In the genomic region with DNA sequence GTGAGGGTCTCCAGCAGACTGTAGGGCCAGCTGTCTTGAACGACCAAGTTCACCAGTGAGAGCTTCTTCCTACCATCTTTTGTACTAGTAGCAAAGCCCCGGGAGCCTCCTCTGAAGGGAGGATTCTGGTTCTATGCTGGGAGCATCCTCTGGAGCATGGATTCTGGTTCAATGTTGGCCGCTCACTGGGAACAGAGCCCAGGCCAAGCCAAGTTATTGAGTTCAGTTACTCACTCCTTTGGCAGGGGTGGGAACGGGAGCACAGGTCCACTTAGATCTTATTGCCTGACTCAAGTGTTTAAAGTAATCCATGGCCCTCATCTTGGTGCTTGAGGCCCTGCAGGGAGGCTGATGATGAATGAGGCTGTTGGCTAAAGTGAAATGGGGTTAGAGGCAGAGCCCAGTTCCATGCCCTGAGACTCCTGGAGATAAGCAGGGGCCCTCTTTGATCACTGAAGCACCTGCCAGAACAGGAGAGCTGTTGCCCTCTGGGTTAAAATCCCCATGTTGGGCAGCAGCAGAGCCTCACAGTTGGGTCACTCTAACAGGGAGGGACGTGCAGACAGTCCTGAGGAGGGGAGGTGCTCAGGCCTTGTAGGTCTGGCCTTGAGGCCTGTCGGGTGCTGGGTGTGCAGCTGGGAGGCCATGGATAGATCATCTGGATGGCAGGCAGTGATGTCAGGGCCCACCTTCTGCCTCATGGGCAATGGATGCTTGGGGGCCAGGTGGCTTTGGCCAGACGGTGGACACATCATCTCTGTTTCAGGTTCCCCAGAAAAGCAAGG, we compare ENCODE assay signal across 14 cellular contexts.
DNase-seq lines count a peak whose midpoint lies in the region; ATAC-seq and TF ChIP-seq lines count a peak whose summit lies in the region.
"Had no signal": no experiment of that assay in that cellular context is flagged by ENCODE, and none has a peak within 500 bp of the region (broad histone marks: within the 10 kb centered on the region; RNA-seq: fewer than 3 reads in every experiment).

No MANE protein-coding gene starts in this region.

- H3K27ac ChIP-seq in coronary artery (no peak overlapping the region), lung (ENCODE audit: low read depth in 1 of 2, low read length in 1 of 2) (no peak overlapping the region), tibial artery (no peak overlapping the region)
- H3K27ac ChIP-seq: GM23248 had no signal

- no peaks in the 10 kb centered on the region for H3K27me3 ChIP-seq in lung (ENCODE audit: control insufficient read depth, insufficient read depth)
- no peaks in the 10 kb centered on the region for H3K27me3 ChIP-seq in tibial artery

- no peak overlapping the region for H3K4me3 ChIP-seq in coronary artery
- no peak overlapping the region for H3K4me3 ChIP-seq in lung
- no peak overlapping the region for H3K4me3 ChIP-seq in tibial artery
- H3K4me3 ChIP-seq: GM23248 had no signal

- H3K4me1 ChIP-seq in lung (ENCODE audit: control insufficient read depth in 2 of 2, insufficient read depth in 2 of 2, low read length in 2 of 2), result no peaks in the 10 kb centered on the region
- peaks cover 0 to under 1% (median 0%) of the 10 kb centered on the region in 4 donors for H3K4me1 ChIP-seq in tibial artery

- H3K9me3 Mint-ChIP-seq in stimulated activated effector memory CD8-positive, alpha-beta T cell treated with anti-CD3 and anti-CD28 coated beads, Interleukin-12 subunit alpha, Interleukin-12 subunit beta, amount 100 ng/mL, for 72 hours, result no peaks in the 10 kb centered on the region

- DNase-seq in coronary artery (ENCODE audit: low spot score) (peak; percentile 49), lung (ENCODE audit: low spot score) (no peak), SW 1271 (lab: John Stamatoyannopoulos, UW) (no peak), tibial artery (no peak), NOMO-1 treated with DMSO at 0.1 percent for 48 hours (lab: John Stamatoyannopoulos, UW; ENCODE audit: unreplicated experiment) (no peak)
- DNase-seq in stimulated activated effector memory CD8-positive, alpha-beta T cell treated with anti-CD3 and anti-CD28 coated beads, Interleukin-12 subunit alpha, Interleukin-12 subunit beta, amount 100 ng/mL, for 72 hours (ENCODE audit: low spot score in 2 of 2), result no peak
- DNase-seq: C1 segment of cervical spinal cord; CD4-positive, alpha-beta memory T cell; COR-L47; DMS153; DND-41; GM23248; H7; HCEC 1CT had no signal

- H3K9me3 ChIP-seq in lung (ENCODE audit: control insufficient read depth in 2 of 2, insufficient read depth in 1 of 2, low read length in 1 of 2), result no peaks in the 10 kb centered on the region
- H3K9me3 ChIP-seq in tibial artery, result no peaks in the 10 kb centered on the region

- intact Hi-C loops in tibial artery (cut with DNase I; ENCODE audit: low total_unique reads), result no loop called here

- ATAC-seq in lung (ENCODE audit: insufficient read depth, low FRiP score), result peak; percentile 27
- ATAC-seq in stimulated activated effector memory CD8-positive, alpha-beta T cell treated with anti-CD3 and anti-CD28 coated beads, Interleukin-12 subunit alpha, Interleukin-12 subunit beta, amount 100 ng/mL, for 72 hours, result peak; percentile 26

- WGBS in lung, 2 donors, result 84 to 93% methylated on average over 7 of the region's 7 CpGs

- no peaks in the 10 kb centered on the region for H3K4me1 Mint-ChIP-seq in stimulated activated effector memory CD8-positive, alpha-beta T cell treated with anti-CD3 and anti-CD28 coated beads, Interleukin-12 subunit alpha, Interleukin-12 subunit beta, amount 100 ng/mL, for 72 hours
- H3K4me1 Mint-ChIP-seq: CD4-positive, alpha-beta memory T cell had no signal

- H3K36me3 ChIP-seq in lung (ENCODE audit: control insufficient read depth in 2 of 2, insufficient read depth in 2 of 2, low read length in 2 of 2), result no peaks in the 10 kb centered on the region
- H3K36me3 ChIP-seq in tibial artery, result no peaks in the 10 kb centered on the region

- H3K27ac Mint-ChIP-seq in stimulated activated effector memory CD8-positive, alpha-beta T cell treated with anti-CD3 and anti-CD28 coated beads, Interleukin-12 subunit alpha, Interleukin-12 subunit beta, amount 100 ng/mL, for 72 hours, result no peak overlapping the region
- H3K27ac Mint-ChIP-seq: CD4-positive, alpha-beta memory T cell had no signal

- TF ChIP-seq CTCF in coronary artery (IDR thresholded peaks at IDR 0.05), result no peak
- no peak for TF ChIP-seq CTCF in lung (IDR thresholded peaks at IDR 0.05; ENCODE audit: control extremely low read depth, extremely low read depth)
- no peak for TF ChIP-seq CTCF in tibial artery (IDR thresholded peaks at IDR 0.05)

- no peak overlapping the region for H3K4me3 Mint-ChIP-seq in stimulated activated effector memory CD8-positive, alpha-beta T cell treated with anti-CD3 and anti-CD28 coated beads, Interleukin-12 subunit alpha, Interleukin-12 subunit beta, amount 100 ng/mL, for 72 hours
- H3K4me3 Mint-ChIP-seq: CD4-positive, alpha-beta memory T cell had no signal

- H3K36me3 Mint-ChIP-seq in stimulated activated effector memory CD8-positive, alpha-beta T cell treated with anti-CD3 and anti-CD28 coated beads, Interleukin-12 subunit alpha, Interleukin-12 subunit beta, amount 100 ng/mL, for 72 hours, result no peaks in the 10 kb centered on the region
- H3K36me3 Mint-ChIP-seq: CD4-positive, alpha-beta memory T cell had no signal
